ENCODE assay signal across 19 cellular contexts in genomic region chr16:82264781-82265180, GRCh38.
"Had no signal": no experiment of that assay in that cellular context is flagged by ENCODE, and none has a peak within 500 bp of the region (broad histone marks: within the 10 kb centered on the region; RNA-seq: fewer than 3 reads in every experiment).

No MANE protein-coding gene starts in this region.

- H3K4me1 ChIP-seq: adrenal gland had no signal

- H3K4me1 Mint-ChIP-seq: activated B cell treated with CpG ODN at 0.5 μM for 24 hours; activated CD4-positive, alpha-beta T cell treated with anti-CD3 and anti-CD28 coated beads, Interleukin-2, amount 10 ng/mL, durations not matched to agents 24 days and 14 days; activated naive CD8-positive, alpha-beta T cell treated with anti-CD3 and anti-CD28 coated beads, Interleukin-2, amount 10 ng/mL, durations not matched to agents 7 days and 5 days had no signal

- ATAC-seq: activated CD8-positive, alpha-beta memory T cell treated with anti-CD3 and anti-CD28 coated beads, Interleukin-2, amount 10 ng/mL, durations not matched to agents 7 days and 5 days; activated T-helper 17 cell treated with anti-CD3 and anti-CD28 coated beads, Interleukin-2, amount 50 U/mL, for 72 hours; PC-3 had no signal

- H3K4me3 Mint-ChIP-seq: activated B cell treated with CpG ODN at 0.5 μM for 24 hours; activated CD4-positive, alpha-beta T cell treated with anti-CD3 and anti-CD28 coated beads, Interleukin-2, amount 10 ng/mL, durations not matched to agents 24 days and 14 days; activated CD8-positive, alpha-beta memory T cell treated with anti-CD3 and anti-CD28 coated beads, Interleukin-2, amount 10 ng/mL, durations not matched to agents 7 days and 5 days; activated naive CD8-positive, alpha-beta T cell treated with anti-CD3 and anti-CD28 coated beads, Interleukin-2, amount 10 ng/mL, durations not matched to agents 7 days and 5 days; activated T-cell treated with anti-CD3 and anti-CD28 coated beads, Interleukin-2, amount 50 U/mL, for 24 hours; activated T-helper 17 cell treated with anti-CD3 and anti-CD28 coated beads, Interleukin-2, amount 50 U/mL, for 72 hours; T-helper 1 cell treated with Interleukin-12 subunit alpha and Interleukin-12 subunit beta and Interleukin-4 antibody, amounts not matched to agents 30 μg/mL and 1 μg/mL, for 36 hours had no signal

- H3K36me3 ChIP-seq: adrenal gland had no signal

- H3K9me3 ChIP-seq: adrenal gland had no signal

- H3K27ac Mint-ChIP-seq: activated B cell treated with CpG ODN at 0.5 μM for 24 hours; activated CD4-positive, alpha-beta T cell treated with anti-CD3 and anti-CD28 coated beads, Interleukin-2, amount 10 ng/mL, durations not matched to agents 24 days and 14 days; activated CD8-positive, alpha-beta memory T cell treated with anti-CD3 and anti-CD28 coated beads, Interleukin-2, amount 10 ng/mL, durations not matched to agents 7 days and 5 days; activated naive CD8-positive, alpha-beta T cell treated with anti-CD3 and anti-CD28 coated beads, Interleukin-2, amount 10 ng/mL, durations not matched to agents 7 days and 5 days; activated T-cell treated with anti-CD3 and anti-CD28 coated beads, Interleukin-2, amount 50 U/mL, for 24 hours; activated T-helper 17 cell treated with anti-CD3 and anti-CD28 coated beads, Interleukin-2, amount 50 U/mL, for 72 hours; T-helper 1 cell treated with Interleukin-12 subunit alpha and Interleukin-12 subunit beta and Interleukin-4 antibody, amounts not matched to agents 30 μg/mL and 1 μg/mL, for 36 hours had no signal

- H3K27me3 ChIP-seq: adrenal gland had no signal

- H3K36me3 Mint-ChIP-seq: activated naive CD8-positive, alpha-beta T cell treated with anti-CD3 and anti-CD28 coated beads, Interleukin-2, amount 10 ng/mL, durations not matched to agents 7 days and 5 days had no signal

- DNase-seq: activated B cell treated with CpG ODN at 0.5 μM for 24 hours; activated CD4-positive, alpha-beta T cell treated with anti-CD3 and anti-CD28 coated beads for 1 hour; activated CD4-positive, alpha-beta T cell treated with anti-CD3 and anti-CD28 coated beads, Interleukin-2, amount 10 ng/mL, durations not matched to agents 24 days and 14 days; activated CD4-positive, alpha-beta T cell treated with anti-CD3 and anti-CD28 coated beads, Interleukin-2, amount 50 U/mL, for 48 hours; activated CD8-positive, alpha-beta memory T cell treated with anti-CD3 and anti-CD28 coated beads, Interleukin-2, amount 10 ng/mL, durations not matched to agents 7 days and 5 days; activated naive CD4-positive, alpha-beta T cell treated with anti-CD3 and anti-CD28 coated beads, Interleukin-2, amount 50 U/mL, for 16 hours; activated naive CD8-positive, alpha-beta T cell treated with anti-CD3 and anti-CD28 coated beads, Interleukin-2, amount 10 ng/mL, durations not matched to agents 7 days and 5 days; activated T-cell treated with anti-CD3 and anti-CD28 coated beads, Interleukin-2, amount 50 U/mL, for 24 hours; adrenal gland; cerebellar nuclear complex; Kasumi-1; NCI-H1105 treated with DMSO at 0.1 percent for 48 hours; NCI-H1930; NCI-H345; NCI-H510A; PC-3; SHP77 treated with DMSO at 0.1 percent for 48 hours had no signal

- H3K4me3 ChIP-seq: adrenal gland had no signal
